33 cellular contexts compared by ENCODE assay signal in the genomic region with DNA sequence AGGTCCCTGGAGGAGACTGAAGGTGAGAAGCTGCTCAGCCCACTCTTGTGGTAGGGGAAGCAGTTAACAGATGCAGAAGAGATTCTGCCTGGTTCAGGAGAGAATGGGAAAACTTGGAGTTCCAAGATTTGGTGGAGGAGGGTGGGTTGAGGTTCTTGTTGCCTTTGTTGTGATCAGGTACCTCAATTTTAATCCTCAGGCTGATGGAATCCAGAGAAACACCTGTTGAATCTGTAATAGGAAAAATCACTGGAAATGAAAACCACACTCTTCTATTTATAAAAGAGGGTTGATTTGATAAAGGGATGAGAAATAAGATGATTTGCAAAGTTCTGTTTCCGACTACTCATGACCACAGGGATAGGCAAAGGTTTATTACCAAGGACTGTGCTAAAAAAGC.
DNase-seq lines count a peak whose midpoint lies in the region; FAIRE-seq and TF ChIP-seq lines count a peak whose summit lies in the region.
"Had no signal": no experiment of that assay in that cellular context is flagged by ENCODE, and none has a peak within 500 bp of the region (broad histone marks: within the 10 kb centered on the region; RNA-seq: fewer than 3 reads in every experiment).

No MANE protein-coding gene starts in this region.

- H3K36me3 ChIP-seq in HEK293 (ENCODE audit: control insufficient read depth in 2 of 2, insufficient read depth in 1 of 2, low read length in 2 of 2) (no peaks in the 10 kb centered on the region; a peak in 1 of 3 replicates), astrocyte (ENCODE audit: insufficient read depth, low read length) (no peaks in the 10 kb centered on the region)
- H3K36me3 ChIP-seq: BE2C; BLaER1; BLaER1 treated with 17β-estradiol and CSF1 and Interleukin-3, amounts not matched to agents 10 nM and 100 nM had no signal

- FAIRE-seq in astrocyte (lab: Jason Lieb, UNC): peak; percentile 17
- FAIRE-seq: A204.1, A549, D721Med had no signal

- no peak overlapping the region for H3K27ac ChIP-seq in HEK293 (ENCODE audit: extremely low read depth, low read depth, low read length)
- H3K27ac ChIP-seq in astrocyte (ENCODE audit: low read depth, low read length): no peak overlapping the region
- no peak overlapping the region for H3K27ac ChIP-seq in substantia nigra (ENCODE audit: low read depth, low read length, poor library complexity, severe bottlenecking)
- H3K27ac ChIP-seq: 22Rv1; A549; BLaER1; BLaER1 treated with 17β-estradiol and CSF1 and Interleukin-3, amounts not matched to agents 10 nM and 100 nM; C4-2B had no signal

- no peak overlapping the region for H2AFZ ChIP-seq in astrocyte (ENCODE audit: low read depth, low read length)

- CTCF ChIA-PET in HEK293 (lab: Yijun Ruan, JAX): interaction anchor here (0.5 kb wide), 1 partner anchor 376 kb away, joined by 3 read pairs; no protein-coding TSS in a partner anchor

- no peak for DNase-seq in astrocyte (ENCODE audit: low read depth)
- DNase-seq in substantia nigra (lab: John Stamatoyannopoulos, UW): no peak
- DNase-seq in activated T-helper 2 cell treated with anti-CD3 and anti-CD28 coated beads, Interferon-gamma antibody, Interleukin-2, Interleukin-4, amounts not matched to agents 10 μg/mL and 5 μg/mL and 100 μg/mL, durations not matched to agents 14 hours and 24 hours and 36 hours (ENCODE audit: low spot score): no peak
- DNase-seq: 8988T; ACHN; AML-193; BE2C; C1 segment of cervical spinal cord; Caco-2; Calu3; CD4-positive, alpha-beta memory T cell; CD4-positive, alpha-beta T cell; CD4-positive, CD25-positive, alpha-beta regulatory T cell; CD8-positive, alpha-beta memory T cell; CD8-positive, alpha-beta T cell; COR-L47; DMS 273 treated with DMSO at 0.1 percent for 48 hours; DMS153; DMS53; DMS79; DMS79 treated with DMSO at 0.1 percent for 48 hours; DND-41; EL had no signal

- no peaks in the 10 kb centered on the region for H3K79me2 ChIP-seq in astrocyte (ENCODE audit: insufficient read depth, low read length)

- no peak overlapping the region for H3K4me3 Mint-ChIP-seq in astrocyte (ENCODE audit: unreplicated experiment)
- no peak overlapping the region for H3K4me3 Mint-ChIP-seq in activated T-helper 2 cell treated with anti-CD3 and anti-CD28 coated beads, Interferon-gamma antibody, Interleukin-2, Interleukin-4, amounts not matched to agents 10 μg/mL and 5 μg/mL and 100 μg/mL, durations not matched to agents 14 hours and 24 hours and 36 hours (ENCODE audit: low read depth)
- H3K4me3 Mint-ChIP-seq: B cell; CD14-positive monocyte; CD4-positive, alpha-beta memory T cell; CD4-positive, alpha-beta T cell; CD4-positive, CD25-positive, alpha-beta regulatory T cell; CD8-positive, alpha-beta memory T cell; CD8-positive, alpha-beta T cell had no signal

- no peak overlapping the region for H3K9ac ChIP-seq in astrocyte (ENCODE audit: low read length)
- H3K9ac ChIP-seq: BLaER1; BLaER1 treated with 17β-estradiol and CSF1 and Interleukin-3, amounts not matched to agents 10 nM and 100 nM had no signal

- no peaks in the 10 kb centered on the region for H3K9me3 Mint-ChIP-seq in astrocyte (ENCODE audit: unreplicated experiment)
- no peaks in the 10 kb centered on the region for H3K9me3 Mint-ChIP-seq in activated T-helper 2 cell treated with anti-CD3 and anti-CD28 coated beads, Interferon-gamma antibody, Interleukin-2, Interleukin-4, amounts not matched to agents 10 μg/mL and 5 μg/mL and 100 μg/mL, durations not matched to agents 14 hours and 24 hours and 36 hours
- H3K9me3 Mint-ChIP-seq: CD4-positive, alpha-beta T cell had no signal

- no peak overlapping the region for H3K27ac Mint-ChIP-seq in astrocyte (ENCODE audit: unreplicated experiment)
- no peak overlapping the region for H3K27ac Mint-ChIP-seq in activated T-helper 2 cell treated with anti-CD3 and anti-CD28 coated beads, Interferon-gamma antibody, Interleukin-2, Interleukin-4, amounts not matched to agents 10 μg/mL and 5 μg/mL and 100 μg/mL, durations not matched to agents 14 hours and 24 hours and 36 hours
- H3K27ac Mint-ChIP-seq: B cell; CD14-positive monocyte; CD4-positive, alpha-beta memory T cell; CD4-positive, alpha-beta T cell; CD4-positive, CD25-positive, alpha-beta regulatory T cell; CD8-positive, alpha-beta memory T cell; CD8-positive, alpha-beta T cell had no signal

- no peak for TF ChIP-seq CTCF in HEK293 (tag by site-specific recombination; IDR thresholded peaks at IDR 0.05)
- no peak for TF ChIP-seq CTCF in astrocyte (IDR thresholded peaks at IDR 0.05; ENCODE audit: insufficient read depth, low read depth, low read length)

- H3K4me3 ChIP-seq in HEK293 (ENCODE audit: low read depth, low read length) (no peak overlapping the region), astrocyte (ENCODE audit: insufficient read depth, low read depth, low read length) (no peak overlapping the region)
- H3K4me3 ChIP-seq: A549; BLaER1; BLaER1 treated with 17β-estradiol and CSF1 and Interleukin-3, amounts not matched to agents 10 nM and 100 nM had no signal

- POLR2A ChIA-PET in HEK293 (lab: Yijun Ruan, JAX): no interaction called here

- H3K9me3 ChIP-seq in HEK293 (ENCODE audit: control insufficient read depth, insufficient read depth, low read depth, low read length) (no peaks in the 10 kb centered on the region), astrocyte (ENCODE audit: insufficient read depth, low read depth, low read length) (no peaks in the 10 kb centered on the region)
- H3K9me3 ChIP-seq: A549; BE2C; BLaER1 treated with 17β-estradiol and CSF1 and Interleukin-3, amounts not matched to agents 10 nM and 100 nM; Caco-2 had no signal

- H4K20me1 ChIP-seq in astrocyte (ENCODE audit: insufficient read depth, low read length): no peaks in the 10 kb centered on the region
- H4K20me1 ChIP-seq: BLaER1; BLaER1 treated with 17β-estradiol and CSF1 and Interleukin-3, amounts not matched to agents 10 nM and 100 nM had no signal

- H3K4me1 Mint-ChIP-seq in astrocyte (ENCODE audit: low read depth, unreplicated experiment): no peaks in the 10 kb centered on the region
- H3K4me1 Mint-ChIP-seq in activated T-helper 2 cell treated with anti-CD3 and anti-CD28 coated beads, Interferon-gamma antibody, Interleukin-2, Interleukin-4, amounts not matched to agents 10 μg/mL and 5 μg/mL and 100 μg/mL, durations not matched to agents 14 hours and 24 hours and 36 hours (ENCODE audit: low read depth): no peaks in the 10 kb centered on the region
- H3K4me1 Mint-ChIP-seq: B cell; CD14-positive monocyte; CD4-positive, alpha-beta memory T cell; CD4-positive, CD25-positive, alpha-beta regulatory T cell; CD8-positive, alpha-beta memory T cell had no signal

- intact Hi-C loops in activated T-helper 2 cell treated with anti-CD3 and anti-CD28 coated beads, Interferon-gamma antibody, Interleukin-2, Interleukin-4, amounts not matched to agents 10 μg/mL and 5 μg/mL and 100 μg/mL, durations not matched to agents 14 hours and 24 hours and 36 hours (cut with micrococcal nuclease): no loop called here

- H3K4me2 ChIP-seq in astrocyte (ENCODE audit: low read length): no peak overlapping the region
- H3K4me2 ChIP-seq: A549; BLaER1; BLaER1 treated with 17β-estradiol and CSF1 and Interleukin-3, amounts not matched to agents 10 nM and 100 nM had no signal

- no peaks in the 10 kb centered on the region for H3K36me3 Mint-ChIP-seq in astrocyte (ENCODE audit: low read depth, unreplicated experiment)
- H3K36me3 Mint-ChIP-seq in activated T-helper 2 cell treated with anti-CD3 and anti-CD28 coated beads, Interferon-gamma antibody, Interleukin-2, Interleukin-4, amounts not matched to agents 10 μg/mL and 5 μg/mL and 100 μg/mL, durations not matched to agents 14 hours and 24 hours and 36 hours (ENCODE audit: low read depth): no peaks in the 10 kb centered on the region
- H3K36me3 Mint-ChIP-seq: CD14-positive monocyte; CD4-positive, alpha-beta memory T cell; CD4-positive, CD25-positive, alpha-beta regulatory T cell; CD8-positive, alpha-beta T cell had no signal

- H3K27me3 ChIP-seq in astrocyte (ENCODE audit: insufficient read depth, low read length): no peaks in the 10 kb centered on the region
- H3K27me3 ChIP-seq: BE2C had no signal

- no peaks in the 10 kb centered on the region for H3K27me3 Mint-ChIP-seq in astrocyte (ENCODE audit: low read depth, unreplicated experiment)
- H3K27me3 Mint-ChIP-seq in activated T-helper 2 cell treated with anti-CD3 and anti-CD28 coated beads, Interferon-gamma antibody, Interleukin-2, Interleukin-4, amounts not matched to agents 10 μg/mL and 5 μg/mL and 100 μg/mL, durations not matched to agents 14 hours and 24 hours and 36 hours (ENCODE audit: low read depth): no peaks in the 10 kb centered on the region
- H3K27me3 Mint-ChIP-seq: B cell; CD4-positive, alpha-beta memory T cell; CD4-positive, alpha-beta T cell; CD4-positive, CD25-positive, alpha-beta regulatory T cell had no signal

- H3K4me1 ChIP-seq in HEK293 (ENCODE audit: control insufficient read depth, insufficient read depth, low read length) (no peaks in the 10 kb centered on the region), astrocyte (ENCODE audit: insufficient read depth, low read length) (no peaks in the 10 kb centered on the region)
- H3K4me1 ChIP-seq: A549; BE2C; BLaER1; BLaER1 treated with 17β-estradiol and CSF1 and Interleukin-3, amounts not matched to agents 10 nM and 100 nM; Caco-2 had no signal

TF ChIP-seq in HEK293, 187 proteins besides CTCF, POLR2A, EP300 and RAD21:
- TF ChIP-seq SCRT2 (tag by site-specific recombination; IDR thresholded peaks at IDR 0.05) (peak; percentile 65), ZNF514 (tag by site-specific recombination; IDR thresholded peaks at IDR 0.05) (no peak), SCRT1 (tag by site-specific recombination; IDR thresholded peaks at IDR 0.05; ENCODE audit: borderline replicate concordance) (peak; percentile 60)
